In genomic region chr5:143003328-143003636, GRCh38 we compare ENCODE assay signal across 9 cellular contexts.
DNase-seq lines count a peak whose midpoint lies in the region; ATAC-seq and TF ChIP-seq lines count a peak whose summit lies in the region.
"Had no signal": no experiment of that assay in that cellular context is flagged by ENCODE, and none has a peak within 500 bp of the region (broad histone marks: within the 10 kb centered on the region; RNA-seq: fewer than 3 reads in every experiment).

No MANE protein-coding gene starts in this region.

- H3K27ac ChIP-seq in AG04450 (ENCODE audit: low read depth, low read length) = peak overlapping the region; percentile 85
- H3K27ac ChIP-seq in adrenal gland = peak overlapping the region in 2 of 5 donors; percentile 53 to 63
- peak overlapping the region in 1 of 2 donors; percentile 36 for H3K27ac ChIP-seq in ovary

- H3K4me3 Mint-ChIP-seq in IgD-negative memory B cell = peak overlapping the region in 3 of 4 donors; percentile 14 to 78 (median 52)
- peak overlapping the region; percentile 76 for H3K4me3 Mint-ChIP-seq in central memory CD8-positive, alpha-beta T cell
- H3K4me3 Mint-ChIP-seq in natural killer cell = peak overlapping the region; percentile 91
- H3K4me3 Mint-ChIP-seq in WTC11 = no peak overlapping the region

- H3K9me3 Mint-ChIP-seq in IgD-negative memory B cell (no peaks in the 10 kb centered on the region), natural killer cell (no peaks in the 10 kb centered on the region), WTC11 (no peaks in the 10 kb centered on the region)
- no peaks in the 10 kb centered on the region for H3K9me3 Mint-ChIP-seq in central memory CD8-positive, alpha-beta T cell

- H3K36me3 Mint-ChIP-seq in IgD-negative memory B cell = no peaks in the 10 kb centered on the region
- peaks cover 33% of the 10 kb centered on the region for H3K36me3 Mint-ChIP-seq in central memory CD8-positive, alpha-beta T cell (ENCODE audit: insufficient read depth)
- peaks cover 16% of the 10 kb centered on the region for H3K36me3 Mint-ChIP-seq in natural killer cell
- no peaks in the 10 kb centered on the region for H3K36me3 Mint-ChIP-seq in WTC11

- TF ChIP-seq EP300 in ovary (IDR thresholded peaks at IDR 0.05) = no peak

- TF ChIP-seq CTCF in AG04450 (IDR thresholded peaks at IDR 0.05; ENCODE audit: low read depth, low read length) (no peak), natural killer cell (IDR thresholded peaks at IDR 0.05) (no peak), adrenal gland (IDR thresholded peaks at IDR 0.05) (no peak), WTC11 (IDR thresholded peaks at IDR 0.05) (no peak), ovary (IDR thresholded peaks at IDR 0.05) (no peak)

- no peak overlapping the region for H3K4me3 ChIP-seq in AG04450 (ENCODE audit: low read depth, low read length)
- H3K4me3 ChIP-seq in adrenal gland = no peak overlapping the region
- H3K4me3 ChIP-seq in ovary = no peak overlapping the region

- DNase-seq in AG04450 (ENCODE audit: low read depth, low spot score) (no peak), natural killer cell (no peak), adrenal gland (no peak), WTC11 (ENCODE audit: low spot score) (no peak), ovary (no peak)
- no peak for DNase-seq in central memory CD8-positive, alpha-beta T cell (ENCODE audit: low spot score in 2 of 2)
- DNase-seq: DMS 273 treated with DMSO at 0.1 percent for 48 hours had no signal

- H3K27ac Mint-ChIP-seq in IgD-negative memory B cell (peak overlapping the region; percentile 86 to 92 (median 88)), natural killer cell (peak overlapping the region; percentile 96 to 100), WTC11 (no peak overlapping the region)
- peak overlapping the region; percentile 99 for H3K27ac Mint-ChIP-seq in central memory CD8-positive, alpha-beta T cell (ENCODE audit: low read depth)

- H3K27me3 ChIP-seq in AG04450 (ENCODE audit: control insufficient read depth, insufficient read depth, low read length) (no peaks in the 10 kb centered on the region), adrenal gland (no peaks in the 10 kb centered on the region), ovary (no peaks in the 10 kb centered on the region)

- no peaks in the 10 kb centered on the region for H3K9me3 ChIP-seq in AG04450 (ENCODE audit: control insufficient read depth, insufficient read depth, low read length)
- H3K9me3 ChIP-seq in adrenal gland (replicated peaks in 1 of 3) = no peaks in the 10 kb centered on the region
- no peaks in the 10 kb centered on the region for H3K9me3 ChIP-seq in ovary

- H3K4me1 Mint-ChIP-seq in IgD-negative memory B cell (peaks cover 40 to 56% (median 41%) of the 10 kb centered on the region in 3 donors), natural killer cell (peaks cover 94% of the 10 kb centered on the region in 2 donors), WTC11 (peaks cover 22% of the 10 kb centered on the region)
- H3K4me1 Mint-ChIP-seq in central memory CD8-positive, alpha-beta T cell = peaks cover 85% of the 10 kb centered on the region

- TF ChIP-seq POLR2A in adrenal gland (IDR thresholded peaks at IDR 0.05) = no peak
- no peak for TF ChIP-seq POLR2A in ovary (IDR thresholded peaks at IDR 0.05)

- H3K4me1 ChIP-seq in adrenal gland (replicated peaks in 1 of 2) = peaks cover 6 to 31% of the 10 kb centered on the region in 2 donors
- peaks cover 7% of the 10 kb centered on the region for H3K4me1 ChIP-seq in ovary (ENCODE audit: insufficient read depth)

- WGBS in adrenal gland, 4 donors = 74 to 77% (median 75%) methylated on average over 3 of the region's 3 CpGs
- WGBS in ovary, 3 donors = 60 to 72% (median 64%) methylated on average over 3 of the region's 3 CpGs

- intact Hi-C loops in natural killer cell (cut with micrococcal nuclease) (loop anchor here (2.0 to 10.0 kb wide), 3 partner anchors 216 to 692 kb away; no protein-coding TSS in a partner anchor), adrenal gland (cut with DNase I) (loop anchor here (10.0 kb wide), 2 partner anchors 402 to 822 kb away; partner anchors contain the start of gene NR3C1 (in 1 of the 2)), ovary (cut with DNase I) (loop anchor here in 1 of 4 donors (10.0 kb wide), 1 partner anchor 402 kb away; the partner anchor contains the start of gene NR3C1)

- H3K27me3 Mint-ChIP-seq in IgD-negative memory B cell (no peaks in the 10 kb centered on the region), natural killer cell (ENCODE audit: low read depth in 2 of 2) (no peaks in the 10 kb centered on the region), WTC11 (ENCODE audit: low read depth) (no peaks in the 10 kb centered on the region)
- no peaks in the 10 kb centered on the region for H3K27me3 Mint-ChIP-seq in central memory CD8-positive, alpha-beta T cell

- CTCF ChIA-PET in AG04450 (lab: Charles Lee) (interaction anchor here (0.6 to 2.3 kb wide), 14 partner anchors 10 to 979 kb away, joined by 3 to 9 read pairs (median 4); no protein-coding TSS in a partner anchor), WTC11 (lab: Charles Lee) (interaction anchor here (0.6 to 2.5 kb wide), 12 partner anchors 8 to 965 kb away, joined by 3 to 12 read pairs (median 4); partner anchors contain the start of gene NR3C1)

- POLR2A ChIA-PET in AG04450 (lab: Yijun Ruan, JAX) = interaction anchor here (0.6 to 1.0 kb wide), 2 partner anchors 241 to 400 kb away, joined by 3 to 12 read pairs; partner anchors contain the start of gene NR3C1
- POLR2A ChIA-PET in WTC11 (lab: Charles Lee) = no interaction called here

- no peak for ATAC-seq in central memory CD8-positive, alpha-beta T cell (replicated peaks; ENCODE audit: extremely low read depth, poor library complexity, severe bottlenecking)
- ATAC-seq in natural killer cell (no peak), WTC11 (no peak), HG02763 (IDR thresholded peaks at IDR 0.05; ENCODE audit: unreplicated experiment) (no peak)

- H3K36me3 ChIP-seq in adrenal gland (replicated peaks in 1 of 2) = no peaks in the 10 kb centered on the region
- H3K36me3 ChIP-seq in ovary = no peaks in the 10 kb centered on the region

TF ChIP-seq in WTC11, 78 proteins besides CTCF, POLR2A, EP300 and RAD21 (continues in another document):
- TF ChIP-seq ATF3 (CRISPR knock-in tag; conservative IDR thresholded peaks at IDR 0.05) = no peak
- no peak for TF ChIP-seq NFYB (CRISPR knock-in tag; conservative IDR thresholded peaks at IDR 0.05; ENCODE audit: low read depth)
- no peak for TF ChIP-seq ZNF232 (CRISPR knock-in tag; IDR thresholded peaks at IDR 0.05)
- no peak for TF ChIP-seq E2F4 (CRISPR knock-in tag; IDR thresholded peaks at IDR 0.05; ENCODE audit: borderline replicate concordance, low read depth)
- TF ChIP-seq GABPB1 (CRISPR knock-in tag; IDR thresholded peaks at IDR 0.05) = no peak
- TF ChIP-seq RELA (CRISPR knock-in tag; IDR thresholded peaks at IDR 0.05; ENCODE audit: borderline replicate concordance) = no peak
- TF ChIP-seq ZNF219 (CRISPR knock-in tag; IDR thresholded peaks at IDR 0.05; ENCODE audit: borderline replicate concordance) = no peak
- TF ChIP-seq ZNF281 (CRISPR knock-in tag; IDR thresholded peaks at IDR 0.05) = no peak
- TF ChIP-seq GRHL2 (CRISPR knock-in tag; IDR thresholded peaks at IDR 0.05; ENCODE audit: insufficient replicate concordance, severe bottlenecking) = no peak
- no peak for TF ChIP-seq KAT7 (CRISPR knock-in tag; IDR thresholded peaks at IDR 0.05; ENCODE audit: borderline replicate concordance)
- TF ChIP-seq OVOL2 (CRISPR knock-in tag; IDR thresholded peaks at IDR 0.05; ENCODE audit: borderline replicate concordance) = no peak
- no peak for TF ChIP-seq E2F5 (CRISPR knock-in tag; IDR thresholded peaks at IDR 0.05)
- TF ChIP-seq JUN (CRISPR knock-in tag; IDR thresholded peaks at IDR 0.05) = no peak
